Comparison of ENCODE assay signal across 19 cellular contexts in genomic region chr11:12506502-12506921, GRCh38.
DNase-seq lines count a peak whose midpoint lies in the region; ATAC-seq and TF ChIP-seq lines count a peak whose summit lies in the region.
"Had no signal": no experiment of that assay in that cellular context is flagged by ENCODE, and none has a peak within 500 bp of the region (broad histone marks: within the 10 kb centered on the region; RNA-seq: fewer than 3 reads in every experiment).

No MANE protein-coding gene starts in this region.

- H3K4me3 ChIP-seq in AG10803 (ENCODE audit: low read length) (no peak overlapping the region), epithelial cell of esophagus (ENCODE audit: low read length) (no peak overlapping the region), left lung (no peak overlapping the region)
- H3K4me3 ChIP-seq: cardiac muscle cell, skin epidermis had no signal

- ATAC-seq in HG02840 (IDR thresholded peaks at IDR 0.05; ENCODE audit: low FRiP score, unreplicated experiment) = no peak
- no peak for ATAC-seq in left lung
- ATAC-seq: activated CD4-positive, CD25-positive, alpha-beta regulatory T cell treated with anti-CD3 and anti-CD28 coated beads, Interleukin-2, amount 50 U/mL, for 24 hours; stimulated activated effector memory CD8-positive, alpha-beta T cell treated with anti-CD3 and anti-CD28 coated beads, Interleukin-12 subunit alpha, Interleukin-12 subunit beta, amount 100 ng/mL, for 72 hours had no signal

- no peak overlapping the region for H3K27ac ChIP-seq in left lung
- H3K27ac ChIP-seq: cardiac muscle cell, KMS-11 had no signal

- intact Hi-C loops in activated CD4-positive, alpha-beta memory T cell treated with anti-CD3 and anti-CD28 coated beads for 36 hours (cut with micrococcal nuclease) = no loop called here
- intact Hi-C loops in left lung (cut with DNase I) = no loop called here

- no peaks in the 10 kb centered on the region for H3K27me3 ChIP-seq in left lung
- H3K27me3 ChIP-seq: cardiac muscle cell had no signal

- no peaks in the 10 kb centered on the region for H3K36me3 ChIP-seq in left lung
- H3K36me3 ChIP-seq: cardiac muscle cell had no signal

- no peaks in the 10 kb centered on the region for H3K4me1 Mint-ChIP-seq in activated CD4-positive, alpha-beta memory T cell treated with anti-CD3 and anti-CD28 coated beads for 36 hours (ENCODE audit: low read depth)
- H3K4me1 Mint-ChIP-seq: stimulated activated effector memory CD8-positive, alpha-beta T cell treated with anti-CD3 and anti-CD28 coated beads, Interleukin-12 subunit alpha, Interleukin-12 subunit beta, amount 100 ng/mL, for 72 hours had no signal

- H3K27me3 Mint-ChIP-seq in activated CD4-positive, alpha-beta memory T cell treated with anti-CD3 and anti-CD28 coated beads for 36 hours = peaks cover 2% of the 10 kb centered on the region
- H3K27me3 Mint-ChIP-seq: type B pancreatic cell had no signal

- TF ChIP-seq CTCF in AG10803 (conservative IDR thresholded peaks at IDR 0.05; ENCODE audit: low read length) (no peak), epithelial cell of esophagus (IDR thresholded peaks at IDR 0.05; ENCODE audit: insufficient read depth, low read depth, low read length, missing control alignments) (no peak), left lung (IDR thresholded peaks at IDR 0.05) (no peak)

- CTCF ChIA-PET in activated CD4-positive, alpha-beta memory T cell treated with anti-CD3 and anti-CD28 coated beads for 36 hours (lab: Charles Lee) = no interaction called here

- no peaks in the 10 kb centered on the region for H3K9me3 Mint-ChIP-seq in activated CD4-positive, alpha-beta memory T cell treated with anti-CD3 and anti-CD28 coated beads for 36 hours
- H3K9me3 Mint-ChIP-seq: stimulated activated effector memory CD8-positive, alpha-beta T cell treated with anti-CD3 and anti-CD28 coated beads, Interleukin-12 subunit alpha, Interleukin-12 subunit beta, amount 100 ng/mL, for 72 hours; type B pancreatic cell had no signal

- no peak overlapping the region for H3K27ac Mint-ChIP-seq in activated CD4-positive, alpha-beta memory T cell treated with anti-CD3 and anti-CD28 coated beads for 36 hours
- H3K27ac Mint-ChIP-seq: stimulated activated effector memory CD8-positive, alpha-beta T cell treated with anti-CD3 and anti-CD28 coated beads, Interleukin-12 subunit alpha, Interleukin-12 subunit beta, amount 100 ng/mL, for 72 hours; type B pancreatic cell had no signal

- no peak overlapping the region for H3K4me3 Mint-ChIP-seq in activated CD4-positive, alpha-beta memory T cell treated with anti-CD3 and anti-CD28 coated beads for 36 hours
- H3K4me3 Mint-ChIP-seq: stimulated activated effector memory CD8-positive, alpha-beta T cell treated with anti-CD3 and anti-CD28 coated beads, Interleukin-12 subunit alpha, Interleukin-12 subunit beta, amount 100 ng/mL, for 72 hours; type B pancreatic cell had no signal

- H3K36me3 Mint-ChIP-seq in activated CD4-positive, alpha-beta memory T cell treated with anti-CD3 and anti-CD28 coated beads for 36 hours = no peaks in the 10 kb centered on the region
- H3K36me3 Mint-ChIP-seq: stimulated activated effector memory CD8-positive, alpha-beta T cell treated with anti-CD3 and anti-CD28 coated beads, Interleukin-12 subunit alpha, Interleukin-12 subunit beta, amount 100 ng/mL, for 72 hours had no signal

- no peaks in the 10 kb centered on the region for H3K4me1 ChIP-seq in left lung

- POLR2A ChIA-PET in activated CD4-positive, alpha-beta memory T cell treated with anti-CD3 and anti-CD28 coated beads for 36 hours (lab: Charles Lee) = no interaction called here

- H3K9me3 ChIP-seq in left lung = no peaks in the 10 kb centered on the region

- DNase-seq in AG10803 (ENCODE audit: low read depth) (peak; percentile 54), NCI-H2227 (lab: John Stamatoyannopoulos, UW; ENCODE audit: unreplicated experiment) (peak; percentile 51), epithelial cell of esophagus (ENCODE audit: low read depth) (peak; percentile 16), non-pigmented ciliary epithelial cell (ENCODE audit: low read depth) (peak; percentile 35), nucleus accumbens (lab: John Stamatoyannopoulos, UW) (no peak), left lung (no peak)
- DNase-seq in activated CD4-positive, alpha-beta memory T cell treated with anti-CD3 and anti-CD28 coated beads for 36 hours = no peak
- DNase-seq: COR-L47; effector CD8-positive, alpha-beta T cell; GDM1; occipital lobe; T-helper 2 cell had no signal

Comparison
In these comparisons a context has a peak if more than half of its experiments do, and no peak if none do; other contexts are left out.
1. DNase-seq: peak in AG10803 (single experiment), NCI-H2227 (single experiment), epithelial cell of esophagus (single experiment) and non-pigmented ciliary epithelial cell (single experiment); none in activated CD4-positive, alpha-beta memory T cell treated with anti-CD3 and anti-CD28 coated beads for 36 hours (single experiment), nucleus accumbens (0 of 56) and left lung (0 of 2).